8 cellular contexts compared by ENCODE assay signal in the genomic region with DNA sequence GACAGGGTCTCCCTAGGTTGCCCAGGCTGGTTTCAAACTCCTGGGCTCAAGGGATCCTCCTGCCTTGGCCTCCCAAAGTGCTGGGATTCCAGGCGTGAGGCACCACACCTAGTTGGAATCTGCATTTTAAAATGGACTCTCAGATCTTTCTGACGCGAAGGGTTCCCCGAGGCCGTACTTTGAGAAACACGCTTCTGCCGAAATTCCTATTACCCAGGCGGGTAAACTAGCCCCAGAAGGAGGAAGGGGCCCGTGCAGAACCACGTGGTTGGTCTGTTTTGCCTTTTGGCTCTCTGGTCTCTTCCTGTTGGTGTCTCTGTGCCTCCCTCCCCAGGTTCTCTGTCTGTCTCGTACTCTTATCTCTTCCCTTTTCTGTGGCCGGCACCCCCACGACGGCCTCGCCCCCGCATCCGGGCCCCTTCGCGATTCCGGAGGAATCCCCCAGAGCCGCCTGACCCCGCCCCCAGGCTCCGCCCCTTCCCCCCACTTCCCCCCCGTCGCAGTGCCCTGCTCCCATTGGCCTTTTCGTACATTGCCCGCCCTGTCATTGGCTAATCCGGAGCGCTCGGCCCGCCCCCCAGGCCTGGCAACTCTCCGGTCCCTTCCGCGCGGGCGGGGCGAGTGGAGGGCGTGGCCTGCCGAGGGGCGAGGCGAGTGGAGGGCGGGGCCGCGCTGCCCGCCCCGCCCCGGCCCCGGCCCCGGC. TPM values are rescaled to one million over a fixed set of nuclear protein-coding genes. Genes with fewer than 3 reads are reported as not detected.
A peak's percentile ranks its signal among the peaks of the same experiment; 100 is the strongest.
DNase-seq lines count a peak whose midpoint lies in the region; FAIRE-seq and TF ChIP-seq lines count a peak whose summit lies in the region.

A gene (plus strand): TSS at position 689 of the 703 bp plus-strand sequence. CDS start 12,354 bp downstream, outside the sequence.

- DNase-seq in GDM1 (lab: John Stamatoyannopoulos, UW): peak; percentile 99
- peak; percentile 100 for DNase-seq in HEK293T (ENCODE audit: extremely low spot score)
- DNase-seq in MV-4-11 (lab: John Stamatoyannopoulos, UW): peak; percentile 99
- DNase-seq in SK-MEL-5 (ENCODE audit: low read depth, low spot score): peak; percentile 93
- DNase-seq in activated naive CD4-positive, alpha-beta T cell treated with Interleukin-2 at 50 U/mL for 16 hours: peak; percentile 99
- DNase-seq in frontal cortex (ENCODE audit: low spot score in 2 of 2): peak; percentile 99 to 100

- H3K27ac ChIP-seq in neutrophil (peak within 1 kb of the TSS; percentile 85), subcutaneous abdominal adipose tissue (ENCODE audit: low read depth, low read length) (peak within 1 kb of the TSS; percentile 76)

- peaks cover 14% of the 10 kb centered on the region for H3K27me3 ChIP-seq in neutrophil
- no peaks in the 10 kb centered on the region for H3K27me3 ChIP-seq in subcutaneous abdominal adipose tissue (ENCODE audit: control insufficient read depth in 5 of 5, insufficient read depth in 4 of 5, low read length in 5 of 5)

- no peaks in the 10 kb centered on the region for H3K36me3 ChIP-seq in neutrophil
- no peaks in the 10 kb centered on the region for H3K36me3 ChIP-seq in subcutaneous abdominal adipose tissue (ENCODE audit: control insufficient read depth in 5 of 5, insufficient read depth in 5 of 5, low read length in 5 of 5)

- CTCF ChIA-PET in HEK293T (lab: Yijun Ruan, JAX): interaction anchor here (0.6 kb wide), 1 partner anchor 13 kb away, joined by 3 read pairs; no protein-coding TSS in a partner anchor

- peak within 1 kb of the TSS in 4 of 5 donors; percentile 6 to 95 (median 70) for H3K9ac ChIP-seq in subcutaneous abdominal adipose tissue (ENCODE audit: low read length in 5 of 5)

- no peak for TF ChIP-seq CTCF in neutrophil (IDR thresholded peaks at IDR 0.05)

- H3K4me3 ChIP-seq in neutrophil (ENCODE audit: low read depth in 1 of 2, low read length in 1 of 2): peak within 1 kb of the TSS; percentile 69 to 71
- peak within 1 kb of the TSS; percentile 70 to 95 (median 80) for H3K4me3 ChIP-seq in subcutaneous abdominal adipose tissue (ENCODE audit: low read depth in 1 of 5, low read length in 5 of 5)

- FAIRE-seq in frontal cortex (lab: Jason Lieb, UNC): no peak

- POLR2A ChIA-PET in HEK293T (lab: Yijun Ruan, JAX): no interaction called here

- in situ Hi-C loops in SK-MEL-5 (cut with HindIII; ENCODE audit: low pct_unique_long_range_greater_than_20kb, low sequenced_read_pairs): no loop called here

- H3K4me1 ChIP-seq in neutrophil (ENCODE audit: control insufficient read depth in 1 of 2, insufficient read depth in 1 of 2, low read depth in 1 of 2, low read length in 1 of 2) (peaks cover 29 to 30% of the 10 kb centered on the region in 2 experiments), subcutaneous abdominal adipose tissue (ENCODE audit: control insufficient read depth in 5 of 5, insufficient read depth in 5 of 5, low read length in 5 of 5) (peaks cover 0 to 46% (median 45%) of the 10 kb centered on the region in 5 donors)

- H3K9me3 ChIP-seq in neutrophil (no peaks in the 10 kb centered on the region), subcutaneous abdominal adipose tissue (ENCODE audit: control insufficient read depth in 5 of 5, low read length in 5 of 5) (no peaks in the 10 kb centered on the region)

TF ChIP-seq in HEK293T, 16 proteins besides CTCF, POLR2A, EP300 and RAD21:
- TF ChIP-seq LEF1 (IDR thresholded peaks at IDR 0.05; ENCODE audit: borderline replicate concordance) (no peak), ELF4 (IDR thresholded peaks at IDR 0.05) (no peak), FOXM1 (IDR thresholded peaks at IDR 0.05; ENCODE audit: borderline replicate concordance) (peak; percentile 92)
TF ChIP-seq in HEK293T: peak in this region for 1.

RNA-seq across cellular contexts. Expression of the gene that starts here (rescaled TPM):
- 2.8 and 3.5 TPM in 2 replicates for total RNA-seq in SK-MEL-5 (2014; rRNA removed; shearing (Covaris generic))
- 9.3 and 11.0 TPM in 2 replicates for polyA plus RNA-seq in SK-MEL-5 (2015; cell fraction: cytosol; rRNA removed)
- polyA plus RNA-seq in SK-MEL-5 (2015; cell fraction: nucleus; rRNA removed): 1.3 and 2.5 TPM in 2 replicates
- 4.5 TPM for total RNA-seq in frontal cortex

Comparison
In these comparisons a context has a peak if more than half of its experiments do, and no peak if none do; other contexts are left out.
1. Peak in every context shown above with its lines: DNase-seq, H3K4me3 ChIP-seq and H3K27ac ChIP-seq.